ENCODE assay signal across 11 cellular contexts in genomic region chr14:84006643-84007137, GRCh38.
DNase-seq lines count a peak whose midpoint lies in the region; ATAC-seq and TF ChIP-seq lines count a peak whose summit lies in the region.
"Had no signal": no experiment of that assay in that cellular context is flagged by ENCODE, and none has a peak within 500 bp of the region (broad histone marks: within the 10 kb centered on the region; RNA-seq: fewer than 3 reads in every experiment).

No MANE protein-coding gene starts in this region.

- H3K27ac ChIP-seq in cardiac muscle cell: no peak overlapping the region
- no peak overlapping the region for H3K27ac ChIP-seq in foreskin keratinocyte
- H3K27ac ChIP-seq in left lung: no peak overlapping the region
- no peak overlapping the region for H3K27ac ChIP-seq in Karpas-422 (ENCODE audit: low read length)

- no peaks in the 10 kb centered on the region for H3K36me3 ChIP-seq in cardiac muscle cell
- H3K36me3 ChIP-seq in left lung: no peaks in the 10 kb centered on the region
- no peaks in the 10 kb centered on the region for H3K36me3 ChIP-seq in Karpas-422 (ENCODE audit: insufficient read depth, low read length)

- DNase-seq in cardiac muscle cell (ENCODE audit: low read depth in 1 of 2, low spot score in 1 of 2) (peak; percentile 25 to 43), cardiac septum (ENCODE audit: low spot score) (no peak), NCI-H748 (lab: John Stamatoyannopoulos, UW; ENCODE audit: unreplicated experiment) (peak; percentile 99), foreskin keratinocyte (peak in 1 of 2 donors; percentile 10), superior temporal gyrus (ENCODE audit: extremely low spot score) (no peak), left lung (no peak), Karpas-422 (no peak)
- DNase-seq: ACHN; activated B cell treated with CpG ODN at 0.5 μM for 24 hours; stimulated activated CD4-positive, alpha-beta T cell treated with anti-CD3 and anti-CD28 coated beads, Interleukin-4, amount 100 ng/mL, for 4 hours had no signal

- TF ChIP-seq CTCF in cardiac muscle cell (IDR thresholded peaks at IDR 0.05; ENCODE audit: low read depth, low read length) (peak; percentile 19), foreskin keratinocyte (conservative IDR thresholded peaks at IDR 0.05) (peak; percentile 34), left lung (IDR thresholded peaks at IDR 0.05) (no peak)

- no peak overlapping the region for H3K9ac ChIP-seq in Karpas-422 (ENCODE audit: low read length)

- no peak overlapping the region for H2AFZ ChIP-seq in Karpas-422 (ENCODE audit: low read length)

- intact Hi-C loops in cardiac septum (cut with DNase I) (no loop called here), left lung (cut with DNase I) (no loop called here)

- no peaks in the 10 kb centered on the region for H3K27me3 ChIP-seq in cardiac muscle cell
- no peaks in the 10 kb centered on the region for H3K27me3 ChIP-seq in foreskin keratinocyte
- H3K27me3 ChIP-seq in left lung: no peaks in the 10 kb centered on the region
- H3K27me3 ChIP-seq in Karpas-422 (ENCODE audit: low read length): no peaks in the 10 kb centered on the region

- H3K9me2 ChIP-seq in Karpas-422 (replicated peaks; ENCODE audit: insufficient read depth, low read length): no peaks in the 10 kb centered on the region

- H3K79me2 ChIP-seq in Karpas-422 (ENCODE audit: low read length): no peaks in the 10 kb centered on the region

- H3K4me3 ChIP-seq in cardiac muscle cell: no peak overlapping the region
- no peak overlapping the region for H3K4me3 ChIP-seq in left lung
- H3K4me3 ChIP-seq in Karpas-422 (ENCODE audit: low read length): no peak overlapping the region

- ATAC-seq in foreskin keratinocyte (no peak), left lung (no peak), GM18909 (IDR thresholded peaks at IDR 0.05; ENCODE audit: poor library complexity, unreplicated experiment) (no peak)

- no peak overlapping the region for H3K4me2 ChIP-seq in Karpas-422 (ENCODE audit: low read depth, low read length, poor library complexity, severe bottlenecking)

- H3K9me3 ChIP-seq in cardiac muscle cell (ENCODE audit: low read depth) (no peaks in the 10 kb centered on the region), left lung (peaks cover 0 to 2% of the 10 kb centered on the region in 2 donors), Karpas-422 (ENCODE audit: low read length) (no peaks in the 10 kb centered on the region; the same call in none of the 2 replicates)

- H4K20me1 ChIP-seq in Karpas-422 (ENCODE audit: insufficient read depth, low read depth, low read length): no peaks in the 10 kb centered on the region

- peaks cover 4% of the 10 kb centered on the region for H3K4me1 ChIP-seq in cardiac muscle cell (ENCODE audit: low read depth)
- H3K4me1 ChIP-seq in foreskin keratinocyte: no peaks in the 10 kb centered on the region
- no peaks in the 10 kb centered on the region for H3K4me1 ChIP-seq in left lung
- no peaks in the 10 kb centered on the region for H3K4me1 ChIP-seq in Karpas-422 (ENCODE audit: low read length)

Comparison
In these comparisons a context has a peak if more than half of its experiments do, and no peak if none do; other contexts are left out.
1. DNase-seq: peak in cardiac muscle cell (2 of 2) and NCI-H748 (single experiment); none in cardiac septum (single experiment), superior temporal gyrus (single experiment), left lung (0 of 2) and Karpas-422 (single experiment).
2. CTCF ChIP-seq: peak in cardiac muscle cell (single experiment) and foreskin keratinocyte (single experiment); none in left lung (0 of 2).